In the genomic region with DNA sequence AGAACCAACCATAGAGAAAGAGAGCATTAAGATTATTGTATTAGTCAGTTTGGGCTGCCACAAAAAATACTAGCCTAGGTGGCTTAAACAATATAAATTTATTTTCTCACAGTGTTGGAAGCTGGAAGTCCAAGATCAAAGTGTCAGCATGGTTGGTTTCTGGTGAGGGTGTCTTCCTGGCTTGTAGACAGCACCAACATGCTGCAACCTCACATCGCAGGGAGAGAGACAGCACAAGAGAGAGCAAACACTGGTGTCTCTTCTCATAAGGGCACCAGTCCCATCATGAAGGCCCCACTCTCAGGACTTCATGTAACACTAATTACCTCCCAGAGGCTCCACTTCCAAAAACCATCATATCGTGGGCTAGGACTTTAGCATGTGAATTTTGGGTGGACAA, we compare ENCODE assay signal across 12 cellular contexts. TPM values are rescaled to one million over a fixed set of nuclear protein-coding genes. Genes with fewer than 3 reads are reported as not detected.
"Had no signal": no experiment of that assay in that cellular context is flagged by ENCODE, and none has a peak within 500 bp of the region (broad histone marks: within the 10 kb centered on the region; RNA-seq: fewer than 3 reads in every experiment).

No MANE protein-coding gene starts in this region.

- DNase-seq: GM23248, H7, HFFc6, Karpas-422, KBM-7 had no signal

- H3K27ac Mint-ChIP-seq: HFFc6, IgD-negative memory B cell had no signal

- FAIRE-seq: HTR-8/SVneo had no signal

- H3K4me1 Mint-ChIP-seq: IgD-negative memory B cell had no signal

- ATAC-seq: HCT116 had no signal

- H3K9ac ChIP-seq: GM23248, KMS-11 had no signal

- H3K27ac ChIP-seq: GM23248, KMS-11 had no signal

- H2AFZ ChIP-seq: GM23248 had no signal

- H3K4me2 ChIP-seq: KMS-11 had no signal

- H3K36me3 Mint-ChIP-seq: IgD-negative memory B cell had no signal

- H3K9me3 ChIP-seq: HAP-1 had no signal

- H3K9me3 Mint-ChIP-seq: HFFc6, IgD-negative memory B cell had no signal

- H3K4me3 Mint-ChIP-seq: HFFc6, IgD-negative memory B cell had no signal

- H3K36me3 ChIP-seq: HAP-1 had no signal

- H3K4me3 ChIP-seq: GM23248, HAP-1 had no signal

- H3K27me3 Mint-ChIP-seq: IgD-negative memory B cell had no signal

RNA-seq across cellular contexts. Expression of a gene that starts 30.6 kb away (rescaled TPM):
- total RNA-seq: GM23248, H4, HFFc6, HT-29 had no signal
- polyA plus RNA-seq: GM23248, IgD-negative memory B cell had no signal
